13 cellular contexts compared by ENCODE assay signal in the genomic region with DNA sequence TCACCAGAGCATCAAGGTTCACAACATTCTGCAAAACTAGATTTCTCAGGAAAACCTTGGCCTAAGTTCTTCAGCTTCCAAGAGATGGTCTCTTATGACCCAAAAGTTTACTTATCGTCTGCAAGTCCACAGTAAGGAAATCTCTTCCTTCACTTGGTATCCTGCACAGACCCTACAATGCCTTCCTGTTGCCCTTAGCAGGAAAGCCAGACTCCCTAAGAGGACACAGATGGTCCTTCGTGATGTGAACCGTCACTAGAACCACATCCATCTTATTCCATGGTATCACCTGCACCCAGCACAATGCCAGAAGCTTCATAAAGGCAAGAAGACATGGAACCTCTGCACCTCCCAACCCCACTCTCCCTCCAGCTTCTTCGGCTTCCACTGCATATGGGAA. TPM values are rescaled to one million over a fixed set of nuclear protein-coding genes. Genes with fewer than 3 reads are reported as not detected.
DNase-seq lines count a peak whose midpoint lies in the region; TF ChIP-seq lines count a peak whose summit lies in the region.
"Had no signal": no experiment of that assay in that cellular context is flagged by ENCODE, and none has a peak within 500 bp of the region (broad histone marks: within the 10 kb centered on the region; RNA-seq: fewer than 3 reads in every experiment).

No MANE protein-coding gene starts in this region.

- peak overlapping the region; percentile 33 for H3K27ac ChIP-seq in 22Rv1

- TF ChIP-seq CTCF in 22Rv1 (IDR thresholded peaks at IDR 0.05) (no peak), glutamatergic neuron (IDR thresholded peaks at IDR 0.05; ENCODE audit: partially characterized antibody, unreplicated experiment) (no peak)

- H3K9me3 Mint-ChIP-seq in glutamatergic neuron (ENCODE audit: unreplicated experiment) = peaks cover 3% of the 10 kb centered on the region
- H3K9me3 Mint-ChIP-seq: CD8-positive, alpha-beta memory T cell; GM23338; H9 had no signal

- peak overlapping the region; percentile 45 for H3K4me3 Mint-ChIP-seq in glutamatergic neuron (ENCODE audit: unreplicated experiment)
- H3K4me3 Mint-ChIP-seq: CD8-positive, alpha-beta memory T cell; GM23338; H9 had no signal

- H3K36me3 Mint-ChIP-seq in glutamatergic neuron (ENCODE audit: unreplicated experiment) = no peaks in the 10 kb centered on the region

- H3K27ac Mint-ChIP-seq in glutamatergic neuron (ENCODE audit: unreplicated experiment) = peak overlapping the region; percentile 93
- H3K27ac Mint-ChIP-seq: GM23338 had no signal

- DNase-seq in dermis blood vessel endothelial cell (peak; percentile 50), glutamatergic neuron (no peak), NCI-H510A (lab: John Stamatoyannopoulos, UW) (no peak), UCSD-AML1 (lab: John Stamatoyannopoulos, UW; ENCODE audit: unreplicated experiment) (no peak)
- no peak for DNase-seq in central memory CD4-positive, alpha-beta T cell
- DNase-seq: CD8-positive, alpha-beta memory T cell; DMS 273 treated with DMSO at 0.1 percent for 48 hours; DMS79; EL; GDM1; H9 had no signal

- peaks cover 3% of the 10 kb centered on the region for H3K27me3 Mint-ChIP-seq in glutamatergic neuron (ENCODE audit: unreplicated experiment)
- H3K27me3 Mint-ChIP-seq: CD8-positive, alpha-beta memory T cell had no signal

- peaks cover 27% of the 10 kb centered on the region for H3K4me1 Mint-ChIP-seq in glutamatergic neuron (ENCODE audit: low read depth, unreplicated experiment)
- H3K4me1 Mint-ChIP-seq: CD8-positive, alpha-beta memory T cell had no signal

RNA-seq across cellular contexts. Expression of a gene that starts 34.1 kb away (rescaled TPM):
- total RNA-seq in dermis blood vessel endothelial cell = 35.7 and 47.4 TPM in 2 replicates
- 76.2 TPM for total RNA-seq in glutamatergic neuron (ENCODE audit: unreplicated experiment)

RNA-seq across cellular contexts. Expression of a gene that starts 34.4 kb away (rescaled TPM):
- total RNA-seq in dermis blood vessel endothelial cell = 57.2 and 101 TPM in 2 replicates
- total RNA-seq in glutamatergic neuron (ENCODE audit: unreplicated experiment) = 9.2 TPM
